8 cellular contexts compared by ENCODE assay signal in the genomic region with DNA sequence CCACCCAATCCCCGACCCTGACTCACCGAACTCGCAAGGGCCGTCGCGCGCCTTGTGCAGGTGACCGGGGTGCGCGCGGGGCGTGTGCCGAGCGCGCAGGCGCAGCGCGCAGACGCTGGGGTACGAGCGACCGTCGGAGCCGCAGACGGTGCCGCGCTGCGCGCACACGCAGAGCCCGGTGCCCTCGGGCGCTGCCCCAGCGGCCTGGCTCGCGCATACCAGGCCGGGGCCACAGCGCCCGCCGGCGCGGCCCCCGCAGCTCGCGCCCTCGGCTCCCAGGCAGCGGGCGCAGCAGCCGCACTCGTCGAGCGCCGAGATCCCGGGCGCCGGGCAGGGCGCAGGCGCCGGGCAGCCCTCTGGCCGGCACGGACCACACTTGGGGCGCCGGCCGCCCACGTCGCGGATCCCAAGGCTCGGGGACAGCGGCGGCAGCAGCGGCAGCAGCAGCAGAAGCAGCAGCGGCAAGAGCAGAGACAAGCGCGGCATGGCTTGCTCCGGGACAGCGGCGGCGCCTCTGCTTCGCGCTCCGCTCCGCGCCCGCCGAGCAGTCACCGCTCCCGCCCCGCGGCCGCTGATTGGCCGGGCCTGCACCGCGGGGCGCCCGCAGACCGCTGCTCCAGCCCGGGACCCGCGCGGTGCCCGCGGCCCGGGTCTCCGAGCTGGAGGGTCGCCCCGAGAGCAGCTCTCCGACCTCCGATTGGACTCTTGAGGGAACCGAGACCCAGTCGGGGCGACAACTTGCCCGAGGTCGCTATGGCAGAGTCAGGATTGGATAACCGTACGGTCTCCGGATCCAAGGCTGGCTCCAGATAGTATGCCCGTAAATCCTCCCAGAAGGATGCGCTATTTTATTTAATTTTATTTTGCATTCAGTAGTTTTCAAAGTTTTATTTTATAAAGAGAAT. TPM values are rescaled to one million over a fixed set of nuclear protein-coding genes. Genes with fewer than 3 reads are reported as not detected.
A peak's percentile ranks its signal among the peaks of the same experiment; 100 is the strongest.
DNase-seq lines count a peak whose midpoint lies in the region; ATAC-seq, FAIRE-seq and TF ChIP-seq lines count a peak whose summit lies in the region.

Gene IGFBPL1 (minus strand): TSS at position 516 of the 905 bp plus-strand sequence. CDS start 30 bp downstream, at position 486.

- no peak within 1 kb of the TSS for H2BK5ac ChIP-seq in H1 (ENCODE audit: low read depth, low read length)

- no peak for TF ChIP-seq EP300 in H1 (IDR thresholded peaks at IDR 0.05; ENCODE audit: borderline replicate concordance in 1 of 2, low read depth in 2 of 2, low read length in 2 of 2)

- H3K36me3 ChIP-seq in H1 (ENCODE audit: control insufficient read depth in 2 of 4, insufficient read depth in 4 of 4, low read length in 3 of 4) (no peaks in the 10 kb centered on the region), mucosa of descending colon (ENCODE audit: low read depth) (no peaks in the 10 kb centered on the region), aorta (ENCODE audit: control insufficient read depth in 1 of 2, insufficient read depth in 2 of 2, low read length in 1 of 2) (no peaks in the 10 kb centered on the region)
- no peaks in the 10 kb centered on the region for H3K36me3 ChIP-seq in effector memory CD4-positive, alpha-beta T cell (ENCODE audit: control insufficient read depth, insufficient read depth, low read length)

- H3K79me1 ChIP-seq in H1 (ENCODE audit: low read depth, low read length), result no peaks in the 10 kb centered on the region

- H3K23me2 ChIP-seq in H1 (ENCODE audit: low read depth, low read length), result peaks cover 7% of the 10 kb centered on the region; the same call in 1 of the 2 replicates

- DNase-seq in ACHN (peak; percentile 8), NCI-H345 treated with DMSO at 0.1 percent for 48 hours (lab: John Stamatoyannopoulos, UW; ENCODE audit: unreplicated experiment) (peak; percentile 64), H1 (ENCODE audit: low read depth in 1 of 2, low spot score in 2 of 2) (peak in 1 of 2 experiments; percentile 72), mucosa of descending colon (peak in 2 of 3 donors; percentile 4 to 49), aorta (no peak), NOMO-1 (lab: John Stamatoyannopoulos, UW; ENCODE audit: unreplicated experiment in 2 of 2) (no peak)
- DNase-seq in effector memory CD4-positive, alpha-beta T cell, result no peak

- peak in 1 of 2 experiments; percentile 58; a peak in 1 of 3 replicates for TF ChIP-seq POLR2A in H1 (IDR thresholded peaks at IDR 0.05; ENCODE audit: control extremely low read depth in 1 of 2, low read depth in 2 of 2, low read length in 2 of 2)

- no peak for FAIRE-seq in H1 (lab: Jason Lieb, UNC)

- H4K8ac ChIP-seq in H1 (ENCODE audit: extremely low read depth, insufficient read depth, low read length), result peak within 1 kb of the TSS; percentile 22; the same call in 1 of the 2 replicates

- H3K79me2 ChIP-seq in H1 (ENCODE audit: control insufficient read depth in 1 of 2, insufficient read depth in 2 of 2, low read length in 2 of 2), result no peaks in the 10 kb centered on the region

- CTCF ChIA-PET in H1 (lab: Charles Lee; ENCODE audit: partially characterized antibody), result interaction anchor here (3.4 kb wide), 1 partner anchor 9 kb away, joined by 18 read pairs; no protein-coding TSS in a partner anchor

- ATAC-seq in GM18498 (IDR thresholded peaks at IDR 0.05; ENCODE audit: unreplicated experiment) (peak; percentile 66), mucosa of descending colon (peak; percentile 74), aorta (ENCODE audit: low FRiP score) (peak; percentile 60)

- POLR2A ChIA-PET in H1 (lab: Charles Lee; ENCODE audit: partially characterized antibody), result no interaction called here

- peak within 1 kb of the TSS in 2 of 4 experiments; percentile 31 to 35; a peak in 3 of 7 replicates for H3K9ac ChIP-seq in H1 (replicated peaks in 1 of 4; ENCODE audit: extremely low read depth in 1 of 4, low read depth in 3 of 4, low read length in 3 of 4)

- H2BK20ac ChIP-seq in H1 (ENCODE audit: low read length), result no peak within 1 kb of the TSS

- H3K18ac ChIP-seq in H1 (ENCODE audit: extremely low read depth, low read length), result peak within 1 kb of the TSS; percentile 78

- H4K5ac ChIP-seq in H1 (ENCODE audit: insufficient read length, low read depth, low read length), result peak within 1 kb of the TSS; percentile 40

- H2BK15ac ChIP-seq in H1 (ENCODE audit: low read length), result peak within 1 kb of the TSS; percentile 81; the same call in 1 of the 2 replicates

- no peak within 1 kb of the TSS for H2BK12ac ChIP-seq in H1 (ENCODE audit: low read depth, low read length)

- H3K9me3 ChIP-seq in H1 (ENCODE audit: insufficient read depth in 2 of 2, low read depth in 1 of 2, low read length in 1 of 2) (no peaks in the 10 kb centered on the region), mucosa of descending colon (no peaks in the 10 kb centered on the region), aorta (ENCODE audit: control insufficient read depth, low read length) (no peaks in the 10 kb centered on the region)
- H3K9me3 ChIP-seq in effector memory CD4-positive, alpha-beta T cell (ENCODE audit: control insufficient read depth, low read length), result no peaks in the 10 kb centered on the region

- no peak within 1 kb of the TSS; the same call in 1 of the 2 replicates for H3K27ac ChIP-seq in H1 (ENCODE audit: low read depth, low read length)
- peak within 1 kb of the TSS in 1 of 2 donors; percentile 52 for H3K27ac ChIP-seq in aorta (ENCODE audit: low read depth in 1 of 2, low read length in 2 of 2)
- no peak within 1 kb of the TSS for H3K27ac ChIP-seq in effector memory CD4-positive, alpha-beta T cell (ENCODE audit: insufficient read depth, low read length, poor library complexity, severe bottlenecking)

- peak within 1 kb of the TSS; percentile 79 to 84 for H3K4me2 ChIP-seq in H1 (ENCODE audit: insufficient read depth in 1 of 2, low read depth in 2 of 2, low read length in 2 of 2)

- peak within 1 kb of the TSS; percentile 41 for H3K4ac ChIP-seq in H1 (replicated peaks; ENCODE audit: insufficient read length, low read depth, low read length)

- TF ChIP-seq CTCF in H1 (IDR thresholded peaks at IDR 0.05; ENCODE audit: control extremely low read depth in 1 of 3, insufficient read depth in 1 of 3, low read depth in 1 of 3, low read length in 3 of 3) (no peak), mucosa of descending colon (IDR thresholded peaks at IDR 0.05) (no peak)

- H3K14ac ChIP-seq in H1 (ENCODE audit: insufficient read length), result no peak within 1 kb of the TSS

- H2AFZ ChIP-seq in H1 (ENCODE audit: low read length), result peak within 1 kb of the TSS; percentile 37; the same call in 1 of the 2 replicates

- no peak within 1 kb of the TSS for H3K56ac ChIP-seq in H1 (replicated peaks; ENCODE audit: insufficient read length, low read depth, low read length)

- no peak within 1 kb of the TSS for H2BK120ac ChIP-seq in H1 (replicated peaks; ENCODE audit: low read depth, low read length)

- H2AK5ac ChIP-seq in H1 (ENCODE audit: low read depth, low read length), result no peak within 1 kb of the TSS

- peak within 1 kb of the TSS; percentile 42 to 56 (median 45) for H3K4me3 ChIP-seq in H1 (ENCODE audit: extremely low read depth in 1 of 4, insufficient read depth in 2 of 4, low read depth in 3 of 4, low read length in 4 of 4)
- no peak within 1 kb of the TSS for H3K4me3 ChIP-seq in mucosa of descending colon
- H3K4me3 ChIP-seq in aorta (ENCODE audit: low read length in 2 of 2), result peak within 1 kb of the TSS; percentile 72 to 75
- H3K4me3 ChIP-seq in effector memory CD4-positive, alpha-beta T cell (ENCODE audit: insufficient read depth, low read depth, low read length, poor library complexity, severe bottlenecking), result no peak within 1 kb of the TSS

- peaks cover 0 to 1% of the 10 kb centered on the region in 2 experiments for H4K20me1 ChIP-seq in H1 (replicated peaks in 1 of 2; ENCODE audit: control insufficient read depth in 1 of 2, insufficient read depth in 2 of 2, low read length in 2 of 2)

- peak within 1 kb of the TSS; percentile 44 for H4K91ac ChIP-seq in H1 (replicated peaks; ENCODE audit: insufficient read length, low read length)

- no peak within 1 kb of the TSS for H3K23ac ChIP-seq in H1 (ENCODE audit: insufficient read length)

- peaks cover 8 to 21% (median 17%) of the 10 kb centered on the region in 4 experiments for H3K4me1 ChIP-seq in H1 (replicated peaks in 1 of 4; ENCODE audit: control insufficient read depth in 3 of 4, insufficient read depth in 4 of 4, low read length in 3 of 4)
- no peaks in the 10 kb centered on the region for H3K4me1 ChIP-seq in mucosa of descending colon (ENCODE audit: low read depth)
- H3K4me1 ChIP-seq in aorta (ENCODE audit: control insufficient read depth in 1 of 2, insufficient read depth in 2 of 2, low read length in 2 of 2), result peaks cover 0 to 4% of the 10 kb centered on the region in 2 donors
- H3K4me1 ChIP-seq in effector memory CD4-positive, alpha-beta T cell (ENCODE audit: control insufficient read depth, insufficient read depth, low read length, poor library complexity, severe bottlenecking), result no peaks in the 10 kb centered on the region

- H3K27me3 ChIP-seq in H1 (replicated peaks in 1 of 4; ENCODE audit: control insufficient read depth in 3 of 4, extremely low read depth in 1 of 4, insufficient read depth in 3 of 4, low read length in 3 of 4) (peaks cover 11 to 32% (median 25%) of the 10 kb centered on the region in 4 experiments), aorta (ENCODE audit: control insufficient read depth in 1 of 2, insufficient read depth in 2 of 2, low read length in 1 of 2) (no peaks in the 10 kb centered on the region)
- peaks cover 11% of the 10 kb centered on the region for H3K27me3 ChIP-seq in effector memory CD4-positive, alpha-beta T cell (replicated peaks; ENCODE audit: control insufficient read depth, insufficient read depth, low read length, poor library complexity, severe bottlenecking)

- in situ Hi-C loops in ACHN (cut with HindIII; ENCODE audit: low pct_ligation_motif_present, low pct_unique_long_range_greater_than_20kb, low sequenced_read_pairs), result no loop called here

- intact Hi-C loops in mucosa of descending colon (cut with DNase I, micrococcal nuclease) (no loop called here), aorta (cut with DNase I) (loop anchor here (5.0 to 10.0 kb wide), 3 partner anchors 57 to 519 kb away; partner anchors contain the start of gene SLC25A51 (in 1 of the 2))

- WGBS in H1 (ENCODE audit: extremely low coverage in 1 of 2, insufficient coverage in 1 of 2, insufficient read length in 1 of 2, insufficient replicate concordance in 2 of 2, low coverage in 1 of 2, low lambda C conversion rate in 2 of 2, missing lambda C conversion rate in 1 of 2), 2 experiments, result 4% methylated on average over 73 of the region's 118 CpGs; no CpG with 5 or more reads in 1 of the 2 experiments
- WGBS in aorta, 2 donors, result 1% methylated on average over 91 to 118 of the region's 118 CpGs

- TF ChIP-seq RAD21 in H1 (IDR thresholded peaks at IDR 0.05 in 1 of 2, conservative IDR thresholded peaks at IDR 0.05 in 1 of 2; ENCODE audit: low read depth in 2 of 2, low read length in 2 of 2), result no peak

RNA-seq across cellular contexts. Expression of gene IGFBPL1, which starts in this region (rescaled TPM):
- total RNA-seq in H1 (2021; fragmentation: NEBNext Ultra II Directional; extraction: Animal tissue kit (Norgen Biotek cat#: 25700)), result 33.8 and 36.6 TPM in 2 replicates
- 30.9 and 31.3 TPM in 2 replicates for polyA plus RNA-seq in H1 (2011; rRNA removed)
- polyA plus RNA-seq in H1 (2011; cell fraction: cytosol; rRNA removed), result 42.2 TPM
- polyA plus RNA-seq in H1 (2011; cell fraction: nucleus; rRNA removed), result 23.0 TPM
- 36.6 to 43.7 TPM (median 39.6 TPM) in 4 replicates for polyA plus RNA-seq in H1 (2012, experiment 1 of 2)
- 20.7 TPM for polyA plus RNA-seq in H1 (2012, experiment 2 of 2)
- 21.9 TPM for polyA plus RNA-seq in H1 (2013, experiment 1 of 2)
- 22.9 TPM for polyA plus RNA-seq in H1 (2013, experiment 2 of 2)
- 43.9 and 44.9 TPM in 2 replicates for polyA minus RNA-seq in H1 (2011; rRNA and poly(A)+ RNA removed)
- 66.6 TPM for polyA minus RNA-seq in H1 (2011; cell fraction: cytosol; rRNA and poly(A)+ RNA removed)
- polyA minus RNA-seq in H1 (2011; cell fraction: nucleus; rRNA and poly(A)+ RNA removed), result 31.0 TPM
- under 1 TPM in 2 of 3 donors, not detected in 1; 0.38 to 0.63 TPM for total RNA-seq in mucosa of descending colon
- total RNA-seq in aorta, result 10 to 100 TPM in 1 of 2 donors, 1 to 10 TPM in 1; 5.9 to 27.8 TPM
- polyA plus RNA-seq in aorta, result 1 to 10 TPM in 1 of 2 donors, under 1 TPM in 1; 0.72 to 2.0 TPM

Comparison
In these comparisons a context has a peak if more than half of its experiments do, and no peak if none do; other contexts are left out.
1. RNA of gene IGFBPL1 (total RNA-seq): 33.8 to 36.6 TPM in H1 and 5.9 to 27.8 TPM in aorta; 0.38 to 0.63 TPM in mucosa of descending colon; every median in the first group is over 4 times any median in the second.
2. RNA of gene IGFBPL1 (polyA plus RNA-seq): 20.7 to 43.7 TPM in H1; 0.72 to 2.0 TPM in aorta; every median in the first group is over 4 times any median in the second.
3. Peak in DNase-seq and ATAC-seq in mucosa of descending colon; RNA of the gene not detected or under 1 TPM.
4. DNase-seq: peak in ACHN (single experiment) and NCI-H345 treated with DMSO at 0.1 percent for 48 hours (single experiment); none in aorta (0 of 2), NOMO-1 (0 of 2) and effector memory CD4-positive, alpha-beta T cell (0 of 3).
5. H3K4me3 ChIP-seq: peak in H1 (4 of 4) and aorta (2 of 2); none in mucosa of descending colon (single experiment) and effector memory CD4-positive, alpha-beta T cell (single experiment).
6. intact Hi-C loops: an anchor here in aorta (5.0 to 10.0 kb wide); none called in mucosa of descending colon.
7. Peak in every context shown above with its lines, with median percentiles within 50 percentile points of each other: ATAC-seq.